Comparison of ENCODE assay signal across 19 cellular contexts in genomic region chr6:133802861-133803260, GRCh38.
"Had no signal": no experiment of that assay in that cellular context is flagged by ENCODE, and none has a peak within 500 bp of the region (broad histone marks: within the 10 kb centered on the region; RNA-seq: fewer than 3 reads in every experiment).

No MANE protein-coding gene starts in this region.

- H3K9ac ChIP-seq: neural progenitor cell, parathyroid adenoma had no signal

- DNase-seq: cerebellar nuclear complex; cortex of kidney; hypothalamus; immature natural killer cell; left ventricle myocardium superior; lower lobe of right lung; naive B cell; stimulated activated CD4-positive, alpha-beta T cell treated with anti-CD3 and anti-CD28 coated beads, Interleukin-2, amount 100 ng/mL, for 24 hours; stimulated activated CD4-positive, alpha-beta T cell treated with anti-CD3 and anti-CD28 coated beads, Interleukin-4, amount 100 ng/mL, for 24 hours; upper lobe of left lung had no signal

- H3K4me1 Mint-ChIP-seq: immature natural killer cell, neural progenitor cell had no signal

- H3K36me3 ChIP-seq: lower lobe of right lung, neural progenitor cell, prostate gland, right atrium auricular region, thoracic aorta, tibial nerve, upper lobe of left lung had no signal

- H3K9me3 Mint-ChIP-seq: neural progenitor cell; stimulated activated naive CD8-positive, alpha-beta T cell treated with anti-CD3 and anti-CD28 coated beads, Interleukin-15, Interleukin-2, amounts not matched to agents 100 ng/mL and 50 ng/mL, for 24 hours had no signal

- H3K4me3 Mint-ChIP-seq: immature natural killer cell; naive B cell; nephron; neural progenitor cell; stimulated activated memory B cell treated with anti-CD40 and anti-IgM and Interleukin-4, amounts not matched to agents 10 μg/mL and 1 μg/mL and 100 μg/mL, for 72 hours; stimulated activated naive CD8-positive, alpha-beta T cell treated with anti-CD3 and anti-CD28 coated beads, Interleukin-15, Interleukin-2, amounts not matched to agents 100 ng/mL and 50 ng/mL, for 24 hours had no signal

- H3K27me3 ChIP-seq: neural progenitor cell, right atrium auricular region, tibial nerve, upper lobe of left lung had no signal

- H2AFZ ChIP-seq: neural progenitor cell, parathyroid adenoma had no signal

- H3K9me3 ChIP-seq: lower lobe of right lung, prostate gland had no signal

- H3K4me1 ChIP-seq: lower lobe of right lung, neural progenitor cell, parathyroid adenoma, prostate gland, right atrium auricular region, tibial nerve, upper lobe of left lung had no signal

- H3K27ac ChIP-seq: lower lobe of right lung, neural progenitor cell, parathyroid adenoma, prostate gland, right atrium auricular region, thoracic aorta, tibial nerve, upper lobe of left lung had no signal

- H3K4me2 ChIP-seq: neural progenitor cell had no signal

- H3K27ac Mint-ChIP-seq: immature natural killer cell; naive B cell; nephron; neural progenitor cell; stimulated activated memory B cell treated with anti-CD40 and anti-IgM and Interleukin-4, amounts not matched to agents 10 μg/mL and 1 μg/mL and 100 μg/mL, for 72 hours; stimulated activated naive CD8-positive, alpha-beta T cell treated with anti-CD3 and anti-CD28 coated beads, Interleukin-15, Interleukin-2, amounts not matched to agents 100 ng/mL and 50 ng/mL, for 24 hours had no signal

- H3K4me3 ChIP-seq: lower lobe of right lung, neural progenitor cell, prostate gland, right atrium auricular region, thoracic aorta, tibial nerve, upper lobe of left lung had no signal

- H3K36me3 Mint-ChIP-seq: immature natural killer cell; naive B cell; neural progenitor cell; stimulated activated memory B cell treated with anti-CD40 and anti-IgM and Interleukin-4, amounts not matched to agents 10 μg/mL and 1 μg/mL and 100 μg/mL, for 72 hours had no signal

- H3K79me2 ChIP-seq: parathyroid adenoma had no signal
